In the genomic region with DNA sequence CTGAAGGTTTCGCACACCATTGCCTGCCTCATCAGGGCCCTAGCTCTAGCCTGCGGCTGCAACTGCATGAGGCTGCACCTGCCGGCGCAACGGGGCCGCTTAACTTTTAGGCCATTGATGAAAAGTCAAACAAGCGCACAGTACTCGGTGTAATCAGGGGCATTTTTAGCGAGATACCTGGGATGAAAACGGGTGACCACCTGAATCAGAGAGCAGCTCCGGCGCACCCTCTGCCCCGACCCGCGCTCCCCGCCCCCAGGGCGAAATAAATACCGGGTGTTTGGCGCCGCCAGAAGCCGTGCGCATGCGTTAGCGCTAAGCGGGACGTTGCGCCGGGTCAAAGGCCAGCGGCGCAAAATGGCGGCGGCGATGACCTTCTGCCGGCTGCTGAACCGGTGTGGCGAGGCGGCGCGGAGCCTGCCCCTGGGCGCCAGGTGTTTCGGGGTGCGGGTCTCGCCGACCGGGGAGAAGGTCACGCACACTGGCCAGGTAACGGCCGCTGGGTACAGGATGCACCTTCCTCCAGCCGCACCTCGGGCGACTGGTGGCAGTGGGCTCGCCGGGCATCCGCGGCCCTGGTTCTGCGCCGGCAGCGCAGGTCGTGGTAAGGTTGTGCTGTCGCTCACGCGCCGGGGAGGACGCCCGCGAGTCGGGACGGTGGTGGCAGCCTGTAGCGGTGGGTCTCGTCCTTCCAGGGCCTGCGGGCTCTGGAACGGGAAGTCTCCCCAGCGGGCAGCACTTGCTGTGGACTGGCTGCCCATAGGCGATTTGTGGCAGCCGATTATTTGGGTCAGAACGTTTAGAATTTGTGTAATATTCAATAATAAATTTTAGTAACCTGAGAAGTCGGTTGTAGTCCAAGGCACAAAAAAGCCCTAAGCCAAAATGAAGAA, we compare ENCODE assay signal across 8 cellular contexts. TPM values are rescaled to one million over a fixed set of nuclear protein-coding genes. Genes with fewer than 3 reads are reported as not detected.
DNase-seq lines count a peak whose midpoint lies in the region; ATAC-seq and TF ChIP-seq lines count a peak whose summit lies in the region.

A gene (plus strand): TSS at position 347 of the 893 bp plus-strand sequence. CDS start 11 bp downstream, at position 358.

- H3K36me3 ChIP-seq in HUES48 (ENCODE audit: control insufficient read depth, insufficient read depth, low read length) = peaks cover 65% of the 10 kb centered on the region
- peaks cover 31 to 61% (median 55%) of the 10 kb centered on the region in 4 donors for H3K36me3 ChIP-seq in esophagus muscularis mucosa
- peaks cover 41 to 52% of the 10 kb centered on the region in 2 donors for H3K36me3 ChIP-seq in muscle layer of duodenum (ENCODE audit: control insufficient read depth in 1 of 2, insufficient read depth in 2 of 2, low read length in 2 of 2)

- H3K4me3 ChIP-seq in HUES48 (ENCODE audit: low read depth, low read length) (peak within 1 kb of the TSS; percentile 100), esophagus muscularis mucosa (peak within 1 kb of the TSS; percentile 74 to 86 (median 82)), muscle layer of duodenum (ENCODE audit: low read depth in 1 of 2, low read length in 2 of 2) (peak within 1 kb of the TSS; percentile 89 to 96)

- peak; percentile 45 for TF ChIP-seq POLR2A in esophagus muscularis mucosa (IDR thresholded peaks at IDR 0.05; ENCODE audit: low read depth)

- H3K27ac ChIP-seq in HUES48 (ENCODE audit: low read depth, low read length) (peak within 1 kb of the TSS; percentile 88), esophagus muscularis mucosa (replicated peaks in 1 of 4) (peak within 1 kb of the TSS; percentile 80 to 87 (median 82)), muscle layer of duodenum (ENCODE audit: low read length) (peak within 1 kb of the TSS; percentile 94)

- no peaks in the 10 kb centered on the region for H3K27me3 Mint-ChIP-seq in Calu3 (ENCODE audit: unreplicated experiment)
- H3K27me3 Mint-ChIP-seq in activated T-cell treated with anti-CD3 and anti-CD28 coated beads, Interleukin-2, amount 50 U/mL, for 4 hours (ENCODE audit: low read depth) = no peaks in the 10 kb centered on the region

- H3K4me1 ChIP-seq in HUES48 (ENCODE audit: control insufficient read depth, insufficient read depth, low read length) = peaks cover 5% of the 10 kb centered on the region
- peaks cover 25 to 64% (median 48%) of the 10 kb centered on the region in 4 donors for H3K4me1 ChIP-seq in esophagus muscularis mucosa
- peaks cover 0 to 23% of the 10 kb centered on the region in 2 donors for H3K4me1 ChIP-seq in muscle layer of duodenum (ENCODE audit: control insufficient read depth in 1 of 2, insufficient read depth in 2 of 2, low read length in 2 of 2)

- H3K36me3 Mint-ChIP-seq in Calu3 (ENCODE audit: insufficient read depth, unreplicated experiment) = peaks cover 69% of the 10 kb centered on the region
- peaks cover 43% of the 10 kb centered on the region for H3K36me3 Mint-ChIP-seq in activated T-cell treated with anti-CD3 and anti-CD28 coated beads, Interleukin-2, amount 50 U/mL, for 4 hours (ENCODE audit: insufficient read depth)

- peak within 1 kb of the TSS; percentile 95 for H3K4me3 Mint-ChIP-seq in Calu3 (ENCODE audit: low read depth, unreplicated experiment)
- H3K4me3 Mint-ChIP-seq in activated T-cell treated with anti-CD3 and anti-CD28 coated beads, Interleukin-2, amount 50 U/mL, for 4 hours = peak within 1 kb of the TSS; percentile 95

- H3K9me3 Mint-ChIP-seq in Calu3 (ENCODE audit: low read depth, unreplicated experiment) = no peaks in the 10 kb centered on the region
- no peaks in the 10 kb centered on the region for H3K9me3 Mint-ChIP-seq in activated T-cell treated with anti-CD3 and anti-CD28 coated beads, Interleukin-2, amount 50 U/mL, for 4 hours

- peaks cover 8% of the 10 kb centered on the region for H3K4me1 Mint-ChIP-seq in Calu3 (ENCODE audit: low read depth, unreplicated experiment)
- peaks cover 42% of the 10 kb centered on the region for H3K4me1 Mint-ChIP-seq in activated T-cell treated with anti-CD3 and anti-CD28 coated beads, Interleukin-2, amount 50 U/mL, for 4 hours (ENCODE audit: low read depth)

- no peaks in the 10 kb centered on the region for H3K27me3 ChIP-seq in HUES48 (ENCODE audit: control insufficient read depth, insufficient read depth, low read length)
- no peaks in the 10 kb centered on the region for H3K27me3 ChIP-seq in esophagus muscularis mucosa
- no peaks in the 10 kb centered on the region for H3K27me3 ChIP-seq in muscle layer of duodenum (ENCODE audit: low read depth, low read length)

- peak; percentile 61 for ATAC-seq in GM21381 (IDR thresholded peaks at IDR 0.05; ENCODE audit: unreplicated experiment)
- ATAC-seq in activated T-cell treated with anti-CD3 and anti-CD28 coated beads, Interleukin-2, amount 50 U/mL, for 4 hours = peak; percentile 68 to 71

- 2% methylated on average over 32 of the region's 77 CpGs for WGBS in esophagus muscularis mucosa

- TF ChIP-seq EP300 in esophagus muscularis mucosa (IDR thresholded peaks at IDR 0.05) = no peak

- BruUV-seq in Calu3 (replicated peaks; lab: Mats Ljungman, UMichigan) = no TSS peak

- no peaks in the 10 kb centered on the region for H3K9me3 ChIP-seq in HUES48 (ENCODE audit: control insufficient read depth, insufficient read depth, low read length)
- H3K9me3 ChIP-seq in esophagus muscularis mucosa = no peaks in the 10 kb centered on the region
- no peaks in the 10 kb centered on the region for H3K9me3 ChIP-seq in muscle layer of duodenum (ENCODE audit: control insufficient read depth in 1 of 2, low read length in 2 of 2)

- H3K27ac Mint-ChIP-seq in Calu3 (ENCODE audit: unreplicated experiment) = peak within 1 kb of the TSS; percentile 82

- H3K9ac ChIP-seq in HUES48 (ENCODE audit: low read depth, low read length) = peak within 1 kb of the TSS; percentile 97

- TF ChIP-seq CTCF in Calu3 (IDR thresholded peaks at IDR 0.05; ENCODE audit: unreplicated experiment) (no peak), esophagus muscularis mucosa (IDR thresholded peaks at IDR 0.05) (peak in 1 of 3 experiments; percentile 7)

- CTCF ChIA-PET in Calu3 (lab: Charles Lee) = interaction anchor here (0.6 kb wide), 1 partner anchor 951 kb away, joined by 3 read pairs; no protein-coding TSS in a partner anchor

- intact Hi-C loops in Calu3 (cut with micrococcal nuclease; ENCODE audit: unreplicated experiment) (no loop called here), esophagus muscularis mucosa (cut with DNase I) (loop anchor here (10.0 kb wide), 1 partner anchor 457 kb away; a partner anchor contains a TSS)

- DNase-seq in Calu3 (peak; percentile 75), OCI-M1 (lab: John Stamatoyannopoulos, UW) (peak; percentile 86), esophagus muscularis mucosa (ENCODE audit: extremely low spot score) (no peak)
- peak; percentile 73 for DNase-seq in activated T-cell treated with anti-CD3 and anti-CD28 coated beads, Interleukin-2, amount 50 U/mL, for 4 hours
- peak; percentile 64 for DNase-seq in stimulated activated CD8-positive, alpha-beta memory T cell treated with anti-CD3 and anti-CD28 coated beads, Interleukin-7, amount 100 ng/mL, for 24 hours (ENCODE audit: low read depth)

RNA-seq across cellular contexts. Expression of the gene that starts here (rescaled TPM):
- total RNA-seq in Calu3 (2022) (42.5 and 44.7 TPM in 2 replicates), esophagus muscularis mucosa (10 to 100 TPM; 54.7 to 66.4 (median 55.7) TPM)
- total RNA-seq in activated T-cell treated with anti-CD3 and anti-CD28 coated beads, Interleukin-2, amount 50 U/mL, for 4 hours = 10 to 100 TPM; 55.6 to 64.9 (median 61.4) TPM
